ENCODE assay signal across 15 cellular contexts in the genomic region with DNA sequence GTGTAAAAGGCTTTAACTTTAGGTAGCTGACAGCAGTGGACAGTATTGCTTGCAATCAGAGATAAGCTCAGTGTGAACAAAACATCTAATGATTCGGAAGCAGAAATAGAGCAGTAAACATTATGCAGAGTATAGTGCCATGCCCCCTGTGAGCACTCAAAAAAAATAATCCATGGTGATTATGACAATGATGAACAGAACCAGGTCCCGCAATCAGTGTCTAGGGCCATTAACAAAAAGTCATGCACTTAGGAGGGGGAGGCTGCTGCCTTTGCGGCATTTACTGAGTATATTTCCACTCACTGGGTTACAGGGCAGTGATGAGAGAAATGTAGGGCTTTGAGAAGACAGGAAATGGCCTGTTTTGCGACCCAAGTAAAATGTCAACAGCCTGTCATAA. TPM values are rescaled to one million over a fixed set of nuclear protein-coding genes. Genes with fewer than 3 reads are reported as not detected.
DNase-seq lines count a peak whose midpoint lies in the region; ATAC-seq and TF ChIP-seq lines count a peak whose summit lies in the region.
"Had no signal": no experiment of that assay in that cellular context is flagged by ENCODE, and none has a peak within 500 bp of the region (broad histone marks: within the 10 kb centered on the region; RNA-seq: fewer than 3 reads in every experiment).

No MANE protein-coding gene starts in this region.

- dilution Hi-C loops in IMR-90 (cut with HindIII; ENCODE audit: low sequenced_read_pairs, unreplicated experiment), result no loop called here

- H3K4me1 ChIP-seq in BE2C (peaks cover 4% of the 10 kb centered on the region), IMR-90 (ENCODE audit: control insufficient read depth, insufficient read depth, low read length) (peaks cover 4% of the 10 kb centered on the region), smooth muscle cell (ENCODE audit: low read depth) (no peaks in the 10 kb centered on the region), adrenal gland (replicated peaks in 1 of 2) (no peaks in the 10 kb centered on the region), breast epithelium (no peaks in the 10 kb centered on the region)
- H3K4me1 ChIP-seq: BLaER1, Caco-2, HAP-1 had no signal

- H3K79me2 ChIP-seq in smooth muscle cell (ENCODE audit: low read depth), result no peaks in the 10 kb centered on the region

- H2AFZ ChIP-seq in IMR-90 (replicated peaks; ENCODE audit: low read length, poor library complexity), result peak overlapping the region; percentile 72
- no peak overlapping the region for H2AFZ ChIP-seq in smooth muscle cell (ENCODE audit: low read depth)

- H3K9ac ChIP-seq in IMR-90 (ENCODE audit: low read depth, low read length), result no peak overlapping the region
- H3K9ac ChIP-seq in smooth muscle cell (ENCODE audit: low read depth), result no peak overlapping the region
- H3K9ac ChIP-seq: BLaER1 had no signal

- H2BK15ac ChIP-seq in IMR-90 (ENCODE audit: low read depth, low read length), result no peak overlapping the region

- H3K23ac ChIP-seq in IMR-90 (ENCODE audit: low read depth, low read length), result no peak overlapping the region

- no peak overlapping the region for H3K27ac ChIP-seq in IMR-90 (ENCODE audit: insufficient read depth, low read length)
- peak overlapping the region; percentile 74 for H3K27ac ChIP-seq in smooth muscle cell (ENCODE audit: low read depth)
- no peak overlapping the region for H3K27ac ChIP-seq in adrenal gland
- no peak overlapping the region for H3K27ac ChIP-seq in breast epithelium
- H3K27ac ChIP-seq: BLaER1, C4-2B had no signal

- H3K56ac ChIP-seq in IMR-90 (ENCODE audit: extremely low read depth, insufficient read depth, low read length), result no peak overlapping the region

- H3K4me3 ChIP-seq in BE2C (ENCODE audit: low read depth, low read length), result no peak overlapping the region
- H3K4me3 ChIP-seq in IMR-90 (ENCODE audit: insufficient read depth, low read depth, low read length), result no peak overlapping the region
- no peak overlapping the region for H3K4me3 ChIP-seq in smooth muscle cell
- no peak overlapping the region for H3K4me3 ChIP-seq in adrenal gland
- no peak overlapping the region for H3K4me3 ChIP-seq in breast epithelium
- H3K4me3 ChIP-seq: BLaER1, HAP-1 had no signal

- H3K27me3 ChIP-seq in BE2C (no peaks in the 10 kb centered on the region), IMR-90 (ENCODE audit: control insufficient read depth, insufficient read depth, low read length) (no peaks in the 10 kb centered on the region), smooth muscle cell (ENCODE audit: low read depth) (no peaks in the 10 kb centered on the region), adrenal gland (no peaks in the 10 kb centered on the region), breast epithelium (no peaks in the 10 kb centered on the region)
- H3K27me3 ChIP-seq: BLaER1 had no signal

- H2BK20ac ChIP-seq in IMR-90 (ENCODE audit: low read depth, low read length), result no peak overlapping the region; the same call in 1 of the 2 replicates

- no peak overlapping the region; the same call in 1 of the 2 replicates for H4K5ac ChIP-seq in IMR-90 (ENCODE audit: low read depth, low read length)

- H2AK9ac ChIP-seq in IMR-90 (replicated peaks; ENCODE audit: low read depth, low read length, poor library complexity), result no peak overlapping the region

- TF ChIP-seq RAD21 in IMR-90 (IDR thresholded peaks at IDR 0.05; ENCODE audit: low read length), result no peak

- H3K4ac ChIP-seq in IMR-90 (ENCODE audit: low read depth, low read length), result no peak overlapping the region

- no peak overlapping the region for H2BK5ac ChIP-seq in IMR-90 (ENCODE audit: low read depth, low read length, poor library complexity, severe bottlenecking)

- BruUV-seq in IMR-90 (replicated peaks; lab: Mats Ljungman, UMichigan), result no TSS peak

- no peaks in the 10 kb centered on the region for H3K9me3 ChIP-seq in BE2C
- no peaks in the 10 kb centered on the region for H3K9me3 ChIP-seq in IMR-90 (ENCODE audit: control insufficient read depth, insufficient read depth, low read length)
- H3K9me3 ChIP-seq in smooth muscle cell (replicated peaks; ENCODE audit: low read depth), result no peaks in the 10 kb centered on the region
- no peaks in the 10 kb centered on the region for H3K9me3 ChIP-seq in adrenal gland (replicated peaks in 1 of 3)
- H3K9me3 ChIP-seq in breast epithelium, result no peaks in the 10 kb centered on the region
- H3K9me3 ChIP-seq: BLaER1, Caco-2, HAP-1 had no signal

- H3K9me1 ChIP-seq in IMR-90 (ENCODE audit: insufficient read depth, low read length), result no peaks in the 10 kb centered on the region

- H4K91ac ChIP-seq in IMR-90 (ENCODE audit: insufficient read depth, low read depth, low read length), result no peak overlapping the region

- H3K4me2 ChIP-seq in IMR-90 (ENCODE audit: low read depth, low read length), result peak overlapping the region; percentile 43; the same call in 1 of the 2 replicates
- H3K4me2 ChIP-seq in smooth muscle cell, result peak overlapping the region; percentile 65
- H3K4me2 ChIP-seq: BLaER1 had no signal

- TF ChIP-seq CTCF in BE2C (IDR thresholded peaks at IDR 0.05; ENCODE audit: low read depth, low read length) (no peak), IMR-90 (conservative IDR thresholded peaks at IDR 0.05; ENCODE audit: low read depth, low read length) (no peak), smooth muscle cell (IDR thresholded peaks at IDR 0.05; ENCODE audit: borderline replicate concordance, insufficient read depth, poor library complexity, severe bottlenecking) (no peak), adrenal gland (IDR thresholded peaks at IDR 0.05) (no peak), breast epithelium (IDR thresholded peaks at IDR 0.05) (no peak)

- H3K36me3 ChIP-seq in BE2C (no peaks in the 10 kb centered on the region), IMR-90 (ENCODE audit: control insufficient read depth, insufficient read depth, low read length) (no peaks in the 10 kb centered on the region), smooth muscle cell (ENCODE audit: low read depth) (no peaks in the 10 kb centered on the region), adrenal gland (replicated peaks in 1 of 2) (no peaks in the 10 kb centered on the region), breast epithelium (no peaks in the 10 kb centered on the region)
- H3K36me3 ChIP-seq: BLaER1, HAP-1 had no signal

- no peak overlapping the region for H3K14ac ChIP-seq in IMR-90 (replicated peaks; ENCODE audit: low read depth, low read length)

- POLR2A ChIA-PET in IMR-90 (lab: Charles Lee; ENCODE audit: unreplicated experiment), result no interaction called here

- H2AK5ac ChIP-seq in IMR-90 (ENCODE audit: low read depth, low read length), result no peak overlapping the region

- no CpG with 5 or more reads among the region's 4 CpGs for WGBS in IMR-90 (ENCODE audit: extremely low coverage in 2 of 2, insufficient read length in 1 of 2), 2 experiments
- WGBS in smooth muscle cell (ENCODE audit: low lambda C conversion rate), result 38% methylated on average over 4 of the region's 4 CpGs
- WGBS in adrenal gland, 4 donors, result 59 to 73% (median 66%) methylated on average over 4 of the region's 4 CpGs

- no peaks in the 10 kb centered on the region for H3K79me1 ChIP-seq in IMR-90 (ENCODE audit: low read depth in 1 of 2, low read length in 2 of 2)

- peaks cover 6% of the 10 kb centered on the region for H3F3A ChIP-seq in smooth muscle cell (ENCODE audit: low read depth)

- DNase-seq in BE2C, result peak; percentile 16
- no peak for DNase-seq in IMR-90
- DNase-seq in smooth muscle cell (lab: John Stamatoyannopoulos, UW; ENCODE audit: unreplicated experiment), result no peak
- no peak for DNase-seq in adrenal gland
- no peak for DNase-seq in breast epithelium (ENCODE audit: low spot score in 2 of 2)
- DNase-seq: Caco-2; CD8-positive, alpha-beta T cell; DMS153; DND-41; GOT3; HFFc6 had no signal

- H2BK120ac ChIP-seq in IMR-90 (ENCODE audit: low read depth, low read length), result no peak overlapping the region

- no peak overlapping the region; a peak in 1 of 4 replicates for H4K8ac ChIP-seq in IMR-90 (ENCODE audit: low read depth in 2 of 2, low read length in 2 of 2)

- in situ Hi-C loops in IMR-90 (cut with MboI; ENCODE audit: low sequenced_read_pairs), result no loop called here

- H4K20me1 ChIP-seq in IMR-90 (ENCODE audit: insufficient read depth, low read length) (no peaks in the 10 kb centered on the region), smooth muscle cell (ENCODE audit: low read depth) (no peaks in the 10 kb centered on the region)
- H4K20me1 ChIP-seq: BLaER1 had no signal

- H3K18ac ChIP-seq in IMR-90 (ENCODE audit: low read depth, low read length), result peak overlapping the region; percentile 12

- TF ChIP-seq POLR2A in IMR-90 (IDR thresholded peaks at IDR 0.05; ENCODE audit: low read depth, low read length) (no peak), adrenal gland (IDR thresholded peaks at IDR 0.05) (no peak), breast epithelium (IDR thresholded peaks at IDR 0.05) (no peak)

- intact Hi-C loops in IMR-90 (cut with micrococcal nuclease), result no loop called here
- intact Hi-C loops in adrenal gland (cut with DNase I), result no loop called here
- intact Hi-C loops in breast epithelium (cut with DNase I; ENCODE audit: low total_unique reads), result no loop called here

- ATAC-seq in IMR-90 (ENCODE audit: low read depth), result no peak
- peak; percentile 11; the same call in 2 of the 3 replicates for ATAC-seq in SK-N-SH treated with all-trans-retinoic acid at 6 μM for 48 hours
- ATAC-seq: CD8-positive, alpha-beta T cell had no signal

- CTCF ChIA-PET in IMR-90 (lab: Yijun Ruan, JAX), result interaction anchor here (0.6 kb wide), 1 partner anchor 26 kb away, joined by 3 read pairs; no protein-coding TSS in a partner anchor

TF ChIP-seq in SK-N-SH treated with all-trans-retinoic acid at 6 μM for 48 hours, 23 proteins besides CTCF, POLR2A, EP300 and RAD21 (continues in another document):
- no peak for TF ChIP-seq ARNTL (CRISPR knock-in tag; IDR thresholded peaks at IDR 0.05; ENCODE audit: borderline replicate concordance, low read depth)

RNA-seq across cellular contexts. Expression of a gene that starts 27.4 kb away (rescaled TPM):
- polyA plus RNA-seq in BE2C (2012; ENCODE audit: insufficient read depth, insufficient read length, low read depth), result 2.3 TPM
- total RNA-seq in IMR-90 (2012; rRNA removed) (7.9 and 10.3 TPM in 2 replicates), smooth muscle cell (3.7 and 4.9 TPM in 2 replicates), adrenal gland (under 1 TPM in 5 of 8 donors, not detected in 3; 0.18 to 0.40 (median 0.28) TPM), breast epithelium (under 1 TPM in 1 of 3 donors, not detected in 2; 0.32 TPM)
- polyA plus RNA-seq in IMR-90 (2012; rRNA removed) (4.4 and 4.5 TPM in 2 replicates), smooth muscle cell (1.2 and 2.7 TPM in 2 replicates), adrenal gland (under 1 TPM in 2 of 3 donors, not detected in 1; 0.03 to 0.22 TPM)
- 0.88 and 1.8 TPM in 2 replicates for polyA plus RNA-seq in IMR-90 (2012; cell fraction: cytosol; rRNA removed)
- polyA plus RNA-seq in IMR-90 (2012; cell fraction: nucleus; rRNA removed; ENCODE audit: low replicate concordance), result 1.1 and 3.3 TPM in 2 replicates
